ENCODE assay signal across 17 cellular contexts in genomic region chr1:247367786-247368342, GRCh38. TPM values are rescaled to one million over a fixed set of nuclear protein-coding genes. Genes with fewer than 3 reads are reported as not detected.
DNase-seq lines count a peak whose midpoint lies in the region; TF ChIP-seq lines count a peak whose summit lies in the region.
"Had no signal": no experiment of that assay in that cellular context is flagged by ENCODE, and none has a peak within 500 bp of the region (broad histone marks: within the 10 kb centered on the region; RNA-seq: fewer than 3 reads in every experiment).

No MANE protein-coding gene starts in this region.

- in situ Hi-C loops in GM13977 (cut with MboI; ENCODE audit: low pct_unique_long_range_greater_than_20kb, low sequenced_read_pairs, unreplicated experiment): no loop called here

- TF ChIP-seq CTCF in fibroblast of mammary gland (conservative IDR thresholded peaks at IDR 0.05; ENCODE audit: control insufficient read depth, insufficient read depth, low read depth, low read length) (no peak), GM13977 (IDR thresholded peaks at IDR 0.05; ENCODE audit: extremely low read depth, insufficient read depth, missing control alignments) (no peak)

- DNase-seq in H4 (ENCODE audit: low spot score) (peak; percentile 68), RKO (ENCODE audit: low spot score) (peak; percentile 28), fibroblast of mammary gland (ENCODE audit: low read depth) (peak; percentile 73), renal cortical epithelial cell (ENCODE audit: low read depth) (peak; percentile 48), NCI-H510A treated with DMSO at 0.1 percent for 48 hours (lab: John Stamatoyannopoulos, UW) (no peak), GM13977 (ENCODE audit: low spot score) (no peak)
- DNase-seq in activated naive CD4-positive, alpha-beta T cell treated with Interleukin-2 at 50 U/mL for 16 hours: no peak
- DNase-seq: activated CD4-positive, CD25-positive, alpha-beta regulatory T cell; activated gamma-delta T cell treated with Interleukin-2 at 50 U/mL for 16 hours; CD4-positive, alpha-beta T cell; GDM1; kidney glomerular epithelial cell; NCI-H1417 treated with DMSO at 0.1 percent for 48 hours; stimulated activated CD4-positive, alpha-beta T cell treated with anti-CD3 and anti-CD28 coated beads, Interleukin-1b, Interleukin-23, amount 100 ng/mL, for 48 hours; tibial artery had no signal

- no peak overlapping the region for H3K4me3 ChIP-seq in fibroblast of mammary gland (ENCODE audit: control insufficient read depth, low read depth, low read length)
- H3K4me3 ChIP-seq: breast epithelium, tibial artery had no signal

RNA-seq across cellular contexts. Expression of gene ZNF496, which starts 36.2 kb away (rescaled TPM):
- total RNA-seq in H4 (2014; rRNA removed; shearing (Covaris generic)): 11.8 and 14.3 TPM in 2 replicates
- total RNA-seq in renal cortical epithelial cell: 15.3 and 23.1 TPM in 2 replicates

RNA-seq across cellular contexts. Expression of gene NLRP3, which starts 48.1 kb away (rescaled TPM):
- 0.50 TPM in 1 of 2 replicates, not detected in the other for total RNA-seq in H4 (2014; rRNA removed; shearing (Covaris generic))
- 0.70 and 9.9 TPM in 2 replicates for total RNA-seq in renal cortical epithelial cell
- total RNA-seq: OCI-LY7 had no signal

Comparison
In these comparisons a context has a peak if more than half of its experiments do, and no peak if none do; other contexts are left out.
1. DNase-seq: peak in H4 (single experiment), RKO (single experiment), fibroblast of mammary gland (single experiment) and renal cortical epithelial cell (single experiment); none in NCI-H510A treated with DMSO at 0.1 percent for 48 hours (single experiment), activated naive CD4-positive, alpha-beta T cell treated with Interleukin-2 at 50 U/mL for 16 hours (single experiment) and GM13977 (single experiment).